21 cellular contexts compared by ENCODE assay signal in genomic region chr2:150916997-150917396, GRCh38.
DNase-seq lines count a peak whose midpoint lies in the region; ATAC-seq, FAIRE-seq and TF ChIP-seq lines count a peak whose summit lies in the region.
"Had no signal": no experiment of that assay in that cellular context is flagged by ENCODE, and none has a peak within 500 bp of the region (broad histone marks: within the 10 kb centered on the region; RNA-seq: fewer than 3 reads in every experiment).

No MANE protein-coding gene starts in this region.

- no peaks in the 10 kb centered on the region for H3K27me3 ChIP-seq in bronchial epithelial cell (ENCODE audit: control insufficient read depth, insufficient read depth, low read length)
- H3K27me3 ChIP-seq: BLaER1, brain microvascular endothelial cell, colonic mucosa, upper lobe of right lung had no signal

- DNase-seq in bronchial epithelial cell (ENCODE audit: low read depth) = peak; percentile 33
- peak; percentile 49 for DNase-seq in non-pigmented ciliary epithelial cell (ENCODE audit: low read depth)
- no peak for DNase-seq in stimulated activated CD4-positive, alpha-beta T cell treated with anti-CD3 and anti-CD28 coated beads, Interleukin-4, amount 100 ng/mL, for 24 hours
- DNase-seq in NCI-H1092 (lab: John Stamatoyannopoulos, UW) = no peak
- no peak for DNase-seq in NCI-H446 treated with DMSO at 0.1 percent for 48 hours (lab: John Stamatoyannopoulos, UW)
- DNase-seq in stimulated activated CD4-positive, alpha-beta T cell treated with anti-CD3 and anti-CD28 coated beads, Interleukin-4, amount 100 ng/mL, for 1 hour = no peak
- DNase-seq: activated naive CD8-positive, alpha-beta T cell treated with anti-CD3 and anti-CD28 coated beads for 36 hours; brain microvascular endothelial cell; Calu3; colonic mucosa; foreskin melanocyte; Kasumi-1; natural killer cell; small intestine; stimulated activated CD4-positive, alpha-beta T cell treated with anti-CD3 and anti-CD28 coated beads, Interleukin-4, amount 100 ng/mL, for 4 hours; upper lobe of right lung had no signal

- no peak overlapping the region for H3K4me3 ChIP-seq in bronchial epithelial cell (ENCODE audit: low read depth, low read length)
- H3K4me3 ChIP-seq: BLaER1, colonic mucosa, SK-N-MC, upper lobe of right lung had no signal

- FAIRE-seq in bronchial epithelial cell (lab: Jason Lieb, UNC) = no peak
- FAIRE-seq: HTR-8/SVneo had no signal

- no peak for TF ChIP-seq CTCF in bronchial epithelial cell (IDR thresholded peaks at IDR 0.05; ENCODE audit: insufficient read depth, low read length, severe bottlenecking)

- no peaks in the 10 kb centered on the region for H3K36me3 ChIP-seq in bronchial epithelial cell (ENCODE audit: control insufficient read depth, insufficient read depth, low read length)
- H3K36me3 ChIP-seq: BLaER1, brain microvascular endothelial cell, colonic mucosa, upper lobe of right lung had no signal

- peak; percentile 72 for ATAC-seq in GM18499 (IDR thresholded peaks at IDR 0.05; ENCODE audit: insufficient read depth, unreplicated experiment)
- ATAC-seq in HG03442 (IDR thresholded peaks at IDR 0.05; ENCODE audit: unreplicated experiment) = peak; percentile 41
- ATAC-seq: natural killer cell, upper lobe of right lung had no signal

Comparison
In these comparisons a context has a peak if more than half of its experiments do, and no peak if none do; other contexts are left out.
1. DNase-seq: peak in bronchial epithelial cell (single experiment) and non-pigmented ciliary epithelial cell (single experiment); none in stimulated activated CD4-positive, alpha-beta T cell treated with anti-CD3 and anti-CD28 coated beads, Interleukin-4, amount 100 ng/mL, for 24 hours (single experiment), NCI-H1092 (single experiment), NCI-H446 treated with DMSO at 0.1 percent for 48 hours (single experiment) and stimulated activated CD4-positive, alpha-beta T cell treated with anti-CD3 and anti-CD28 coated beads, Interleukin-4, amount 100 ng/mL, for 1 hour (single experiment).